8 cellular contexts compared by ENCODE assay signal in the genomic region with DNA sequence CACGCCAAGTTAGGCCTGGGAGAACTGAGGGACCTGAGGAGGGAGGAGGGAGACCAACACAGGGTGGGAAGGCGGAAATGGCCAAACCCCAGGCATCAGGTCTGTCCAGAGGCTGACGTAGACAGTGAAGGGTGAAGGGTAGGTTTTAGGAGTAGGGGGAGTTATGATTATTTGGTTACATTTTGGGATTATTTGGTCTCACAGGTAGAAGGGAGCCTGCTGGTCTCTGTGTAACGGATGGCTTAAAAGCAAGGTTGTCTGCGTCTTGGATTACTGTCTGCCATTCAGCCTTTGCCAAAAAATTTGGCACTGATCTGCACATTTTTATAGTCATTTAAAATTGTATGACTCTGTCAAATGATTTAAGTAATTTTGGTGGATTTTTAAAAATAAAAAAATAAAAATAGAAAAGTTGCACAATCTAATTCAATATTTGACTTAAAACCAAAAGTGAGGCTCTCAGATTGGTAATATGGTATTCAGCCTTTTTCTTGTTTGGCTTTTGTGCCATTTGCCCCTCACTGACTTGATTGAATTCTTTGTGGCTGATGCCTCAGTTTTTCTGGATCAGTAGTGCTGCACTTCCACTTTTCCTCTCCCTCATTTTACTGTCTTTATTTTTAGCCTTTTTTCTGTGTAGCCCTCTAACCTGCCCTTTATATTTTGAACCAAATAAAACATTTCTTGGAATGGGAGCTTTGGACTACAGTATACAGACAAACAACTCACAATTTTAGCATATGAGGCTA.
A peak's percentile ranks its signal among the peaks of the same experiment; 100 is the strongest.
DNase-seq lines count a peak whose midpoint lies in the region; ATAC-seq and TF ChIP-seq lines count a peak whose summit lies in the region.

No MANE protein-coding gene starts in this region.

- peak overlapping the region; percentile 87 to 90 (median 88) for H3K4me3 Mint-ChIP-seq in nephron

- H3K4me3 ChIP-seq in epithelial cell of esophagus (ENCODE audit: low read length), result peak overlapping the region; percentile 64

- DNase-seq in SIG-M5 treated with dmso at 0.1 percent for 504 hours (lab: John Stamatoyannopoulos, UW; ENCODE audit: unreplicated experiment) (peak; percentile 48), SIG-M5 (lab: John Stamatoyannopoulos, UW) (no peak), RKO (ENCODE audit: low spot score) (peak; percentile 80), epithelial cell of esophagus (ENCODE audit: low read depth) (no peak), COLO829 (ENCODE audit: low spot score) (no peak)

- ATAC-seq in HG02870 (IDR thresholded peaks at IDR 0.05; ENCODE audit: unreplicated experiment) (peak; percentile 42), HG03520 (IDR thresholded peaks at IDR 0.05; ENCODE audit: unreplicated experiment) (no peak)

- H3K4me1 Mint-ChIP-seq in nephron, result peaks cover 25% of the 10 kb centered on the region

- no peaks in the 10 kb centered on the region for H3K9me3 Mint-ChIP-seq in nephron

- H3K36me3 Mint-ChIP-seq in nephron (ENCODE audit: low read depth), result peaks cover 25% of the 10 kb centered on the region

- peak overlapping the region; percentile 37 to 96 (median 93) for H3K27ac Mint-ChIP-seq in nephron

- no peaks in the 10 kb centered on the region for H3K27me3 Mint-ChIP-seq in nephron (ENCODE audit: low read depth)

- TF ChIP-seq CTCF in epithelial cell of esophagus (IDR thresholded peaks at IDR 0.05; ENCODE audit: insufficient read depth, low read depth, low read length, missing control alignments), result no peak
- no peak for TF ChIP-seq CTCF in nephron (IDR thresholded peaks at IDR 0.05; ENCODE audit: unreplicated experiment in 3 of 3)

Comparison
In these comparisons a context has a peak if more than half of its experiments do, and no peak if none do; other contexts are left out.
1. DNase-seq: peak in SIG-M5 treated with dmso at 0.1 percent for 504 hours (single experiment) and RKO (single experiment); none in SIG-M5 (single experiment), epithelial cell of esophagus (single experiment) and COLO829 (single experiment).